Comparison of ENCODE assay signal across 15 cellular contexts in genomic region chr4:156942991-156943390, GRCh38. TPM values are rescaled to one million over a fixed set of nuclear protein-coding genes. Genes with fewer than 3 reads are reported as not detected.
DNase-seq lines count a peak whose midpoint lies in the region; ATAC-seq and TF ChIP-seq lines count a peak whose summit lies in the region.
"Had no signal": no experiment of that assay in that cellular context is flagged by ENCODE, and none has a peak within 500 bp of the region (broad histone marks: within the 10 kb centered on the region; RNA-seq: fewer than 3 reads in every experiment).

No MANE protein-coding gene starts in this region.

- H3K4me3 ChIP-seq in ascending aorta (no peak overlapping the region), mesenchymal stem cell (ENCODE audit: insufficient read depth in 1 of 2, low read depth in 1 of 2, low read length in 2 of 2) (no peak overlapping the region), skeletal muscle satellite cell (ENCODE audit: low read length) (no peak overlapping the region)
- H3K4me3 ChIP-seq: BLaER1 treated with 17β-estradiol and CSF1 and Interleukin-3, amounts not matched to agents 10 nM and 100 nM; GM23338; mucosa of descending colon had no signal

- no peak overlapping the region for H2AFZ ChIP-seq in mesenchymal stem cell (ENCODE audit: low read depth, low read length)
- H2AFZ ChIP-seq: GM23338 had no signal

- no peaks in the 10 kb centered on the region for H3K4me1 Mint-ChIP-seq in CD4-positive, alpha-beta T cell (ENCODE audit: low read depth)
- no peaks in the 10 kb centered on the region for H3K4me1 Mint-ChIP-seq in stimulated activated naive CD8-positive, alpha-beta T cell treated with anti-CD3 and anti-CD28 coated beads, Interleukin-15, amount 100 ng/mL, for 72 hours

- H3K4me1 ChIP-seq in ascending aorta (peaks cover 4 to 35% of the 10 kb centered on the region in 2 donors), mesenchymal stem cell (ENCODE audit: control insufficient read depth, insufficient read depth, low read depth, low read length) (peaks cover 4% of the 10 kb centered on the region), skeletal muscle satellite cell (ENCODE audit: control insufficient read depth, insufficient read depth, low read length) (peaks cover 84% of the 10 kb centered on the region)

- H3K4ac ChIP-seq in mesenchymal stem cell (ENCODE audit: low read depth in 1 of 2, low read length in 2 of 2): no peak overlapping the region

- H2BK5ac ChIP-seq in mesenchymal stem cell (ENCODE audit: low read depth, low read length, poor library complexity, severe bottlenecking): no peak overlapping the region

- no peak overlapping the region for H2BK120ac ChIP-seq in mesenchymal stem cell (ENCODE audit: low read depth, low read length)

- H3K4me3 Mint-ChIP-seq in CD4-positive, alpha-beta T cell: no peak overlapping the region
- no peak overlapping the region for H3K4me3 Mint-ChIP-seq in stimulated activated naive CD8-positive, alpha-beta T cell treated with anti-CD3 and anti-CD28 coated beads, Interleukin-15, amount 100 ng/mL, for 72 hours
- H3K4me3 Mint-ChIP-seq: activated CD8-positive, alpha-beta T cell treated with anti-CD3 and anti-CD28 coated beads for 36 hours; GM23338 had no signal

- H3K27ac Mint-ChIP-seq in CD4-positive, alpha-beta T cell: no peak overlapping the region
- H3K27ac Mint-ChIP-seq in stimulated activated naive CD8-positive, alpha-beta T cell treated with anti-CD3 and anti-CD28 coated beads, Interleukin-15, amount 100 ng/mL, for 72 hours: no peak overlapping the region
- H3K27ac Mint-ChIP-seq: activated CD8-positive, alpha-beta T cell treated with anti-CD3 and anti-CD28 coated beads for 36 hours had no signal

- H3K18ac ChIP-seq in mesenchymal stem cell (ENCODE audit: low read depth in 1 of 2, low read length in 2 of 2): no peak overlapping the region

- ATAC-seq in CD4-positive, alpha-beta T cell (ENCODE audit: poor library complexity): no peak
- ATAC-seq in sciatic nerve: no peak
- no peak for ATAC-seq in stimulated activated naive CD8-positive, alpha-beta T cell treated with anti-CD3 and anti-CD28 coated beads, Interleukin-15, amount 100 ng/mL, for 72 hours
- ATAC-seq: activated CD8-positive, alpha-beta T cell treated with anti-CD3 and anti-CD28 coated beads for 36 hours; GM23338; mucosa of descending colon had no signal

- H3K9me3 ChIP-seq in ascending aorta: no peaks in the 10 kb centered on the region
- H3K9me3 ChIP-seq in mesenchymal stem cell (ENCODE audit: control insufficient read depth, low read length): no peaks in the 10 kb centered on the region
- H3K9me3 ChIP-seq in skeletal muscle satellite cell (replicated peaks; ENCODE audit: low read length): no peaks in the 10 kb centered on the region
- H3K9me3 ChIP-seq in CD4-positive, alpha-beta T cell (ENCODE audit: control insufficient read depth, low read length): no peaks in the 10 kb centered on the region
- H3K9me3 ChIP-seq: BLaER1 treated with 17β-estradiol and CSF1 and Interleukin-3, amounts not matched to agents 10 nM and 100 nM; mucosa of descending colon had no signal

- intact Hi-C loops in ascending aorta (cut with DNase I): no loop called here
- intact Hi-C loops in CD4-positive, alpha-beta T cell (cut with DNase I, micrococcal nuclease): no loop called here
- intact Hi-C loops in sciatic nerve (cut with DNase I): no loop called here

- no peak overlapping the region for H2BK12ac ChIP-seq in mesenchymal stem cell (ENCODE audit: low read length in 2 of 2)

- CTCF ChIA-PET in CD4-positive, alpha-beta T cell (lab: Charles Lee): no interaction called here

- H4K8ac ChIP-seq in mesenchymal stem cell (ENCODE audit: low read length): no peak overlapping the region

- H3K27me3 ChIP-seq in ascending aorta (no peaks in the 10 kb centered on the region), mesenchymal stem cell (ENCODE audit: control insufficient read depth in 1 of 2, insufficient read depth in 1 of 2, low read length in 2 of 2) (no peaks in the 10 kb centered on the region), skeletal muscle satellite cell (ENCODE audit: control insufficient read depth, insufficient read depth, low read length) (no peaks in the 10 kb centered on the region)
- H3K27me3 ChIP-seq in CD4-positive, alpha-beta T cell (ENCODE audit: control insufficient read depth, insufficient read depth, low read length): no peaks in the 10 kb centered on the region
- H3K27me3 ChIP-seq: BLaER1 treated with 17β-estradiol and CSF1 and Interleukin-3, amounts not matched to agents 10 nM and 100 nM had no signal

- H3K4me2 ChIP-seq in mesenchymal stem cell (ENCODE audit: low read length, poor library complexity, severe bottlenecking) (no peak overlapping the region), skeletal muscle satellite cell (ENCODE audit: low read length) (peak overlapping the region; percentile 43)
- H3K4me2 ChIP-seq: BLaER1 treated with 17β-estradiol and CSF1 and Interleukin-3, amounts not matched to agents 10 nM and 100 nM; GM23338 had no signal

- H3K9ac ChIP-seq in mesenchymal stem cell (ENCODE audit: low read length) (no peak overlapping the region), skeletal muscle satellite cell (ENCODE audit: low read depth, low read length) (no peak overlapping the region)
- H3K9ac ChIP-seq: BLaER1 treated with 17β-estradiol and CSF1 and Interleukin-3, amounts not matched to agents 10 nM and 100 nM had no signal

- H2BK15ac ChIP-seq in mesenchymal stem cell (ENCODE audit: low read depth, poor library complexity, severe bottlenecking): no peak overlapping the region

- no peaks in the 10 kb centered on the region for H3K36me3 Mint-ChIP-seq in CD4-positive, alpha-beta T cell (ENCODE audit: low read depth)

- no peak overlapping the region for H3K23ac ChIP-seq in mesenchymal stem cell (ENCODE audit: low read length in 2 of 2)

- H3K27ac ChIP-seq in ascending aorta (peak overlapping the region; percentile 83 to 87), mesenchymal stem cell (ENCODE audit: low read length, poor library complexity, severe bottlenecking) (peak overlapping the region; percentile 52)
- H3K27ac ChIP-seq in CD4-positive, alpha-beta T cell (ENCODE audit: low read depth, low read length): no peak overlapping the region
- H3K27ac ChIP-seq: BLaER1 treated with 17β-estradiol and CSF1 and Interleukin-3, amounts not matched to agents 10 nM and 100 nM had no signal

- no peaks in the 10 kb centered on the region for H3K79me1 ChIP-seq in mesenchymal stem cell (replicated peaks; ENCODE audit: low read length, poor library complexity, severe bottlenecking)

- H3K9me3 Mint-ChIP-seq in CD4-positive, alpha-beta T cell: no peaks in the 10 kb centered on the region
- no peaks in the 10 kb centered on the region for H3K9me3 Mint-ChIP-seq in stimulated activated naive CD8-positive, alpha-beta T cell treated with anti-CD3 and anti-CD28 coated beads, Interleukin-15, amount 100 ng/mL, for 72 hours
- H3K9me3 Mint-ChIP-seq: activated CD8-positive, alpha-beta T cell treated with anti-CD3 and anti-CD28 coated beads for 36 hours; GM23338 had no signal

- no peak overlapping the region for H3K14ac ChIP-seq in mesenchymal stem cell (ENCODE audit: low read length in 2 of 2)

- DNase-seq in ELR (ENCODE audit: low read depth): peak; percentile 75
- no peak for DNase-seq in ascending aorta (ENCODE audit: low spot score in 2 of 2)
- no peak for DNase-seq in mesenchymal stem cell
- no peak for DNase-seq in CD4-positive, alpha-beta T cell
- no peak for DNase-seq in sciatic nerve (ENCODE audit: low spot score)
- DNase-seq in stimulated activated naive CD8-positive, alpha-beta T cell treated with anti-CD3 and anti-CD28 coated beads, Interleukin-15, amount 100 ng/mL, for 72 hours: no peak
- no peak for DNase-seq in activated CD4-positive, alpha-beta T cell treated with anti-CD3 and anti-CD28 coated beads for 1 hour
- DNase-seq: activated CD8-positive, alpha-beta T cell treated with anti-CD3 and anti-CD28 coated beads for 36 hours; mucosa of descending colon; NCI-H1105; NCI-H2081; NCI-H524 had no signal

- peak overlapping the region; percentile 80 for H2AK5ac ChIP-seq in mesenchymal stem cell (ENCODE audit: low read length, severe bottlenecking)

- TF ChIP-seq CTCF in ascending aorta (IDR thresholded peaks at IDR 0.05): no peak
- TF ChIP-seq CTCF in CD4-positive, alpha-beta T cell (IDR thresholded peaks at IDR 0.05): no peak

- no peak overlapping the region for H4K91ac ChIP-seq in mesenchymal stem cell (ENCODE audit: low read length)

- 96% methylated on average over 4 of the region's 4 CpGs for WGBS in mesenchymal stem cell

- no peaks in the 10 kb centered on the region for H3K36me3 ChIP-seq in ascending aorta
- H3K36me3 ChIP-seq in mesenchymal stem cell (ENCODE audit: control insufficient read depth in 1 of 2, insufficient read depth in 2 of 2, low read depth in 1 of 2, low read length in 2 of 2): no peaks in the 10 kb centered on the region
- H3K36me3 ChIP-seq in skeletal muscle satellite cell (ENCODE audit: insufficient read depth, low read length): no peaks in the 10 kb centered on the region
- H3K36me3 ChIP-seq: BLaER1 treated with 17β-estradiol and CSF1 and Interleukin-3, amounts not matched to agents 10 nM and 100 nM had no signal

- H3K27me3 Mint-ChIP-seq in CD4-positive, alpha-beta T cell: no peaks in the 10 kb centered on the region
- H3K27me3 Mint-ChIP-seq in stimulated activated naive CD8-positive, alpha-beta T cell treated with anti-CD3 and anti-CD28 coated beads, Interleukin-15, amount 100 ng/mL, for 72 hours: no peaks in the 10 kb centered on the region
- H3K27me3 Mint-ChIP-seq: activated CD8-positive, alpha-beta T cell treated with anti-CD3 and anti-CD28 coated beads for 36 hours had no signal

- POLR2A ChIA-PET in CD4-positive, alpha-beta T cell (lab: Charles Lee): no interaction called here

RNA-seq across cellular contexts. Expression of gene PDGFC, which starts 28.6 kb away (rescaled TPM):
- total RNA-seq in ascending aorta (21.0 TPM), sciatic nerve (12.0 TPM)
- polyA plus RNA-seq in mesenchymal stem cell (2013, experiment 1 of 2): 55.8 TPM
- 55.6 TPM for polyA plus RNA-seq in mesenchymal stem cell (2013, experiment 2 of 2)
- total RNA-seq in skeletal muscle satellite cell (2012; rRNA removed): 54.8 and 55.0 TPM in 2 replicates
- total RNA-seq in CD4-positive, alpha-beta T cell: not detected
- total RNA-seq: activated CD8-positive, alpha-beta T cell treated with anti-CD3 and anti-CD28 coated beads for 36 hours had no signal

Comparison
In these comparisons a context has a peak if more than half of its experiments do, and no peak if none do; other contexts are left out.
1. RNA of gene PDGFC, which starts 28.6 kb away (total RNA-seq): 21.0 TPM in ascending aorta (single experiment) and 12.0 TPM in sciatic nerve (single experiment); not detected in CD4-positive, alpha-beta T cell; every median in the first group is over 10 times any median in the second.